In genomic region chr18:48997681-48997984, GRCh38 we compare ENCODE assay signal across 11 cellular contexts. TPM values are rescaled to one million over a fixed set of nuclear protein-coding genes. Genes with fewer than 3 reads are reported as not detected.
DNase-seq lines count a peak whose midpoint lies in the region; ATAC-seq and TF ChIP-seq lines count a peak whose summit lies in the region.
"Had no signal": no experiment of that assay in that cellular context is flagged by ENCODE, and none has a peak within 500 bp of the region (broad histone marks: within the 10 kb centered on the region; RNA-seq: fewer than 3 reads in every experiment).

No MANE protein-coding gene starts in this region.

- H3K4me3 Mint-ChIP-seq in GM23338, result no peak overlapping the region
- H3K4me3 Mint-ChIP-seq in naive thymus-derived CD4-positive, alpha-beta T cell, result peak overlapping the region in 4 of 10 donors; percentile 3 to 63 (median 60)
- H3K4me3 Mint-ChIP-seq: activated CD8-positive, alpha-beta memory T cell treated with anti-CD3 and anti-CD28 coated beads, Interleukin-2, amount 10 ng/mL, durations not matched to agents 7 days and 5 days; stimulated activated naive CD8-positive, alpha-beta T cell treated with anti-CD3 and anti-CD28 coated beads, Interleukin-15, Interleukin-2, amounts not matched to agents 100 ng/mL and 50 ng/mL, for 24 hours had no signal

- no TSS peak for BruUV-seq in A673 (replicated peaks; lab: Mats Ljungman, UMichigan)

- H3K27me3 Mint-ChIP-seq in GM23338 (ENCODE audit: insufficient read depth, low read depth, poor library complexity), result peaks cover 9% of the 10 kb centered on the region
- peaks cover 0 to 17% (median 0%) of the 10 kb centered on the region in 5 donors for H3K27me3 Mint-ChIP-seq in naive thymus-derived CD4-positive, alpha-beta T cell
- H3K27me3 Mint-ChIP-seq: activated CD8-positive, alpha-beta memory T cell treated with anti-CD3 and anti-CD28 coated beads, Interleukin-2, amount 10 ng/mL, durations not matched to agents 7 days and 5 days; stimulated activated naive CD8-positive, alpha-beta T cell treated with anti-CD3 and anti-CD28 coated beads, Interleukin-15, Interleukin-2, amounts not matched to agents 100 ng/mL and 50 ng/mL, for 24 hours had no signal

- peak overlapping the region; percentile 25 for H2AFZ ChIP-seq in GM23338

- no peaks in the 10 kb centered on the region for H4K20me1 ChIP-seq in GM23338 (replicated peaks; ENCODE audit: insufficient read depth)

- H3K27ac ChIP-seq in A673 (ENCODE audit: low read depth, low read length, poor library complexity, severe bottlenecking) (peak overlapping the region; percentile 71), GM23338 (ENCODE audit: low read depth) (no peak overlapping the region), WERI-Rb-1 (no peak overlapping the region)
- no peak overlapping the region for H3K27ac ChIP-seq in naive thymus-derived CD4-positive, alpha-beta T cell (ENCODE audit: low read depth, low read length)

- H3K4me3 ChIP-seq in A673 (ENCODE audit: low read depth, low read length, poor library complexity, severe bottlenecking) (no peak overlapping the region), GM23338 (no peak overlapping the region), WERI-Rb-1 (ENCODE audit: low read depth, low read length) (no peak overlapping the region)
- H3K4me3 ChIP-seq in naive thymus-derived CD4-positive, alpha-beta T cell (ENCODE audit: low read length), result no peak overlapping the region

- peaks cover 26% of the 10 kb centered on the region for H3K4me1 Mint-ChIP-seq in GM23338
- H3K4me1 Mint-ChIP-seq in naive thymus-derived CD4-positive, alpha-beta T cell, result peaks cover 9 to 26% (median 17%) of the 10 kb centered on the region in 7 donors

- POLR2A ChIA-PET in A673 (lab: Charles Lee; ENCODE audit: low non-redundant PET), result no interaction called here
- POLR2A ChIA-PET in naive thymus-derived CD4-positive, alpha-beta T cell (lab: Charles Lee), result interaction anchor here (1.0 kb wide), 1 partner anchor 8 kb away, joined by 4 read pairs; no protein-coding TSS in a partner anchor

- intact Hi-C loops in A673 (cut with micrococcal nuclease; ENCODE audit: unreplicated experiment), result no loop called here
- intact Hi-C loops in naive thymus-derived CD4-positive, alpha-beta T cell (cut with micrococcal nuclease), result loop anchor here (1.0 to 2.0 kb wide), 3 partner anchors 45 to 56 kb away; no protein-coding TSS in a partner anchor
- intact Hi-C loops in posterior cingulate gyrus (cut with DNase I), result no loop called here

- H3F3A ChIP-seq in GM23338 (replicated peaks; ENCODE audit: low read depth), result no peaks in the 10 kb centered on the region

- CTCF ChIA-PET in A673 (lab: Charles Lee), result interaction anchor here (0.6 to 1.1 kb wide), 3 partner anchors 241 to 418 kb away, joined by 3 to 5 read pairs (median 4); no protein-coding TSS in a partner anchor
- CTCF ChIA-PET in naive thymus-derived CD4-positive, alpha-beta T cell (lab: Charles Lee), result no interaction called here

- no peak; the same call in 2 of the 3 replicates for ATAC-seq in GM23338
- no peak for ATAC-seq in naive thymus-derived CD4-positive, alpha-beta T cell

- H3K36me3 ChIP-seq in A673 (ENCODE audit: insufficient read depth, low read length, poor library complexity, severe bottlenecking) (no peaks in the 10 kb centered on the region), GM23338 (ENCODE audit: insufficient read depth) (no peaks in the 10 kb centered on the region), WERI-Rb-1 (no peaks in the 10 kb centered on the region)
- no peaks in the 10 kb centered on the region for H3K36me3 ChIP-seq in naive thymus-derived CD4-positive, alpha-beta T cell (ENCODE audit: control insufficient read depth in 2 of 3, insufficient read depth in 3 of 3, low read length in 3 of 3)

- H3K9me2 ChIP-seq in GM23338 (ENCODE audit: insufficient read depth), result no peaks in the 10 kb centered on the region

- H3K9me3 ChIP-seq in A673 (ENCODE audit: low read depth, low read length, poor library complexity, severe bottlenecking) (no peaks in the 10 kb centered on the region), WERI-Rb-1 (ENCODE audit: severe bottlenecking) (no peaks in the 10 kb centered on the region)
- no peaks in the 10 kb centered on the region for H3K9me3 ChIP-seq in naive thymus-derived CD4-positive, alpha-beta T cell (ENCODE audit: control insufficient read depth in 2 of 3, low read length in 3 of 3)

- TF ChIP-seq CTCF in A673 (conservative IDR thresholded peaks at IDR 0.05; ENCODE audit: low read depth, low read length), result no peak
- no peak for TF ChIP-seq CTCF in GM23338 (conservative IDR thresholded peaks at IDR 0.05; ENCODE audit: low read depth in 2 of 2)
- no peak for TF ChIP-seq CTCF in GM10266 (IDR thresholded peaks at IDR 0.05; ENCODE audit: control insufficient read depth, insufficient read depth, low read depth, missing control alignments)
- TF ChIP-seq CTCF in WERI-Rb-1 (IDR thresholded peaks at IDR 0.05; ENCODE audit: low read depth, low read length), result no peak

- peak overlapping the region; percentile 45; the same call in 1 of the 2 replicates for H3K4me2 ChIP-seq in GM23338

- H3K4me1 ChIP-seq in A673 (ENCODE audit: insufficient read depth, low read length, poor library complexity, severe bottlenecking) (peaks cover 20% of the 10 kb centered on the region), GM23338 (ENCODE audit: insufficient read depth) (peaks cover 13% of the 10 kb centered on the region)
- peaks cover 7 to 17% of the 10 kb centered on the region in 2 donors for H3K4me1 ChIP-seq in naive thymus-derived CD4-positive, alpha-beta T cell (ENCODE audit: control insufficient read depth in 2 of 2, insufficient read depth in 2 of 2, low read length in 2 of 2)

- no peaks in the 10 kb centered on the region for H3K36me3 Mint-ChIP-seq in GM23338 (ENCODE audit: low read depth)
- no peaks in the 10 kb centered on the region for H3K36me3 Mint-ChIP-seq in naive thymus-derived CD4-positive, alpha-beta T cell
- H3K36me3 Mint-ChIP-seq: activated CD8-positive, alpha-beta memory T cell treated with anti-CD3 and anti-CD28 coated beads, Interleukin-2, amount 10 ng/mL, durations not matched to agents 7 days and 5 days had no signal

- H3K9me3 Mint-ChIP-seq in GM23338, result no peaks in the 10 kb centered on the region; the same call in 2 of the 3 replicates
- H3K9me3 Mint-ChIP-seq in naive thymus-derived CD4-positive, alpha-beta T cell, result no peaks in the 10 kb centered on the region
- H3K9me3 Mint-ChIP-seq: stimulated activated naive CD8-positive, alpha-beta T cell treated with anti-CD3 and anti-CD28 coated beads, Interleukin-15, Interleukin-2, amounts not matched to agents 100 ng/mL and 50 ng/mL, for 24 hours had no signal

- H3K27me3 ChIP-seq in A673 (replicated peaks; ENCODE audit: insufficient read depth, low read depth, low read length, poor library complexity) (no peaks in the 10 kb centered on the region), GM23338 (ENCODE audit: insufficient read depth) (no peaks in the 10 kb centered on the region), WERI-Rb-1 (ENCODE audit: insufficient read depth, low read depth, severe bottlenecking) (no peaks in the 10 kb centered on the region)
- no peaks in the 10 kb centered on the region for H3K27me3 ChIP-seq in naive thymus-derived CD4-positive, alpha-beta T cell (ENCODE audit: control insufficient read depth in 2 of 2, insufficient read depth in 2 of 2, low read length in 2 of 2)

- no peak for DNase-seq in A673 (ENCODE audit: low spot score)
- DNase-seq in GM23338 (ENCODE audit: low spot score), result peak; percentile 56
- DNase-seq in cerebellar cortex (ENCODE audit: low spot score), result peak; percentile 30
- no peak for DNase-seq in naive thymus-derived CD4-positive, alpha-beta T cell
- DNase-seq in posterior cingulate gyrus, result no peak
- no peak for DNase-seq in GM10266 (ENCODE audit: extremely low spot score)
- DNase-seq in activated T-cell treated with anti-CD3 and anti-CD28 coated beads, Interleukin-2, amount 50 U/mL, for 48 hours, result no peak
- DNase-seq in WERI-Rb-1, result no peak
- DNase-seq: activated CD8-positive, alpha-beta memory T cell treated with anti-CD3 and anti-CD28 coated beads, Interleukin-2, amount 10 ng/mL, durations not matched to agents 7 days and 5 days; NCI-H526 treated with DMSO at 0.1 percent for 48 hours had no signal

- H3K79me2 ChIP-seq in GM23338 (replicated peaks; ENCODE audit: insufficient read depth), result no peaks in the 10 kb centered on the region

- peak overlapping the region; percentile 85 for H3K27ac Mint-ChIP-seq in GM23338
- H3K27ac Mint-ChIP-seq in naive thymus-derived CD4-positive, alpha-beta T cell, result peak overlapping the region in 7 of 9 donors; percentile 41 to 95 (median 88)
- H3K27ac Mint-ChIP-seq: activated CD8-positive, alpha-beta memory T cell treated with anti-CD3 and anti-CD28 coated beads, Interleukin-2, amount 10 ng/mL, durations not matched to agents 7 days and 5 days; stimulated activated naive CD8-positive, alpha-beta T cell treated with anti-CD3 and anti-CD28 coated beads, Interleukin-15, Interleukin-2, amounts not matched to agents 100 ng/mL and 50 ng/mL, for 24 hours had no signal

TF ChIP-seq in GM23338, 12 proteins besides CTCF, POLR2A, EP300 and RAD21 (continues in another document):
- no peak for TF ChIP-seq JUNB (IDR thresholded peaks at IDR 0.05; ENCODE audit: unreplicated experiment)
- no peak for TF ChIP-seq ETS1 (IDR thresholded peaks at IDR 0.05)
- TF ChIP-seq STAT1 (IDR thresholded peaks at IDR 0.05; ENCODE audit: unreplicated experiment), result no peak
- TF ChIP-seq NANOG (IDR thresholded peaks at IDR 0.05; ENCODE audit: borderline replicate concordance), result no peak
- TF ChIP-seq EZH2 (IDR thresholded peaks at IDR 0.05; ENCODE audit: low read depth, unreplicated experiment), result no peak
- no peak for TF ChIP-seq ZNF331 (CRISPR knock-in tag; IDR thresholded peaks at IDR 0.05; ENCODE audit: low read depth)

RNA-seq across cellular contexts. Expression of gene SMAD7, which starts 46.9 kb away (rescaled TPM):
- 11.4 and 12.0 TPM in 2 replicates for total RNA-seq in A673 (2021)
- total RNA-seq in GM23338 (2014; rRNA removed; shearing (Covaris generic)), result 28.8 and 29.8 TPM in 2 replicates
- 11.8 and 12.0 TPM in 2 replicates for polyA plus RNA-seq in GM23338 (2016; fragmentation: Nextera tagmentation; extraction: Ambion mirVana)
- total RNA-seq in naive thymus-derived CD4-positive, alpha-beta T cell, result 10 to 100 TPM; 21.2 to 79.4 (median 30.1) TPM
- polyA plus RNA-seq in naive thymus-derived CD4-positive, alpha-beta T cell, result 1 to 10 TPM; 5.3 to 6.5 TPM

Comparison
In these comparisons a context has a peak if more than half of its experiments do, and no peak if none do; other contexts are left out.
1. DNase-seq: peak in GM23338 (single experiment) and cerebellar cortex (single experiment); none in A673 (single experiment), naive thymus-derived CD4-positive, alpha-beta T cell (0 of 9), posterior cingulate gyrus (0 of 10), GM10266 (single experiment), activated T-cell treated with anti-CD3 and anti-CD28 coated beads, Interleukin-2, amount 50 U/mL, for 48 hours (0 of 2) and WERI-Rb-1 (single experiment).
2. intact Hi-C loops: an anchor here in naive thymus-derived CD4-positive, alpha-beta T cell (1.0 to 2.0 kb wide); none called in A673 and posterior cingulate gyrus.